In the genomic region with DNA sequence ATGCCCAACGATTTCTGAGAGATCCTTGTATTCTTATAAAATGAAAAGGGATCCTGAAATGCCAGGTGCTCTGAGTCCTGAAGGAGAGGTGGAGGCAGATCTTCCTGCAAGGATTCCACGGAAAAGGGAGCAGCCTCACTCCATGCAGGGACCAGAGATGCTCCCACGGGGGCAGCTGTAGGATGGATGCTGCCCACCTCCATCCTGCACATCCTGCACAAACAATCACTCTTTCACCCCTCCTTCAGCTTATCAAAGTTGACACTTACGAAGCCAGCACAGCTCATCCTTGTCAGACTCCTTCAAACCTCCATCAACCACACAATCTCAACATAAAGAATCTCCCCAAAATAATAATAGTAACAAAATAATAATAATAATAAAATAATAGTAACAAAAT, we compare ENCODE assay signal across 28 cellular contexts.
"Had no signal": no experiment of that assay in that cellular context is flagged by ENCODE, and none has a peak within 500 bp of the region (broad histone marks: within the 10 kb centered on the region; RNA-seq: fewer than 3 reads in every experiment).

No MANE protein-coding gene starts in this region.

- H3K27ac ChIP-seq: dorsolateral prefrontal cortex, epithelial cell of prostate, gastrocnemius medialis, left lung, neural progenitor cell, prostate gland, right atrium auricular region, testis, tibial artery, upper lobe of left lung had no signal

- H3K4me3 ChIP-seq: dorsolateral prefrontal cortex, gastrocnemius medialis, left lung, neural progenitor cell, prostate gland, right atrium auricular region, smooth muscle cell, testis, tibial artery, upper lobe of left lung had no signal

- H3K36me3 Mint-ChIP-seq: mesothelial cell of epicardium; naive thymus-derived CD4-positive, alpha-beta T cell; neural progenitor cell had no signal

- H3K36me3 ChIP-seq: gastrocnemius medialis, left lung, neural progenitor cell, prostate gland, right atrium auricular region, tibial artery, upper lobe of left lung had no signal

- H2AFZ ChIP-seq: neural progenitor cell had no signal

- H3K27me3 ChIP-seq: gastrocnemius medialis, right atrium auricular region, testis, tibial artery, upper lobe of left lung had no signal

- H3K9me3 Mint-ChIP-seq: endodermal cell; mesothelial cell of epicardium; naive thymus-derived CD4-positive, alpha-beta T cell; nephron; neural progenitor cell had no signal

- H3K9ac ChIP-seq: neural progenitor cell had no signal

- FAIRE-seq: urothelium cell line had no signal

- H3K27ac Mint-ChIP-seq: endodermal cell, mesothelial cell of epicardium, nephron, neural progenitor cell had no signal

- H3K4me2 ChIP-seq: neural progenitor cell, smooth muscle cell had no signal

- H3K4me1 ChIP-seq: gastrocnemius medialis, left lung, neural progenitor cell, prostate gland, right atrium auricular region, tibial artery, upper lobe of left lung had no signal

- H3K4me1 Mint-ChIP-seq: endodermal cell, mesothelial cell of epicardium, nephron, neural progenitor cell had no signal

- ATAC-seq: esophagus mucosa; gastrocnemius medialis; left cardiac atrium; left lung; naive thymus-derived CD4-positive, alpha-beta T cell; sciatic nerve; stimulated activated naive CD8-positive, alpha-beta T cell treated with anti-CD3 and anti-CD28 coated beads, Interleukin-15, Interleukin-2, amounts not matched to agents 100 U/mL and 50 U/mL, for 24 hours had no signal

- H3K9me3 ChIP-seq: gastrocnemius medialis, left lung, prostate gland, right atrium auricular region, testis, tibial artery, upper lobe of left lung had no signal

- DNase-seq: dorsolateral prefrontal cortex; effector CD4-positive, alpha-beta T cell; endodermal cell; foreskin fibroblast; gastrocnemius medialis; left cardiac atrium; left lung; mesenchymal stem cell; naive thymus-derived CD4-positive, alpha-beta T cell; stimulated activated CD4-positive, alpha-beta T cell treated with anti-CD3 and anti-CD28 coated beads, Interleukin-12 subunit alpha, Interleukin-12 subunit beta, amount 100 ng/mL, for 4 hours; stimulated activated CD4-positive, alpha-beta T cell treated with anti-CD3 and anti-CD28 coated beads, Interleukin-1b, Interleukin-23, amount 100 ng/mL, for 48 hours; stimulated activated CD4-positive, alpha-beta T cell treated with anti-CD3 and anti-CD28 coated beads, Interleukin-4, amount 100 ng/mL, for 1 hour; stimulated activated CD8-positive, alpha-beta memory T cell treated with anti-CD3 and anti-CD28 coated beads, Interleukin-4, amount 100 ng/mL, for 48 hours; stimulated activated naive CD8-positive, alpha-beta T cell treated with anti-CD3 and anti-CD28 coated beads, Interleukin-15, Interleukin-2, amounts not matched to agents 100 U/mL and 50 U/mL, for 24 hours; substantia nigra; testis; tibial artery; upper lobe of left lung had no signal

- H3K4me3 Mint-ChIP-seq: endodermal cell; mesothelial cell of epicardium; naive thymus-derived CD4-positive, alpha-beta T cell; nephron; neural progenitor cell had no signal
